In the genomic region with DNA sequence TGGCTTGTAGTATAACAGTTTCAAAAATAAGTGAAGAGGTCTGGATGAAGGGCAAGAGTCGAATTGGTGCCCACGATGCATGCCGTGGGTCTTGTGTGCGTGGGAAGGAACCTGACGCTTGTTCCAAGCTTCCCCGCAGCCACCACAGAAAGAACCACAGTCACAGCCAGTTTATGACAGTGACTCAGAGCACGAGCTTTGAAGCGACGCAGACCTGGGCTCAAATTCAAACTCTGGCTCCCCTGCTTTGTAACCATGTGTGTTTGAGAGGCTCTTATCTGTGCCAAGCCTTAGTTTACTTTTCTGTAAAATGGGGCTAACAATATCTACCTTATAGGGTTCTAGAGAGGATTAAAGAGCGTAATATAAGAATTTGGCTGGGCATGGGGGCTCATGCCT, we compare ENCODE assay signal across 9 cellular contexts.
A peak's percentile ranks its signal among the peaks of the same experiment; 100 is the strongest.
DNase-seq lines count a peak whose midpoint lies in the region; ATAC-seq and TF ChIP-seq lines count a peak whose summit lies in the region.
"Had no signal": no experiment of that assay in that cellular context is flagged by ENCODE, and none has a peak within 500 bp of the region (broad histone marks: within the 10 kb centered on the region; RNA-seq: fewer than 3 reads in every experiment).

No MANE protein-coding gene starts in this region.

- H3K36me3 ChIP-seq in breast epithelium = no peaks in the 10 kb centered on the region
- no peaks in the 10 kb centered on the region for H3K36me3 ChIP-seq in psoas muscle (ENCODE audit: insufficient read depth in 1 of 2, low read depth in 1 of 2)
- H3K36me3 ChIP-seq in upper lobe of right lung = no peaks in the 10 kb centered on the region

- 29 to 51% (median 34%) methylated on average over 10 of the region's 10 CpGs for WGBS in psoas muscle, 3 donors

- no peak overlapping the region for H3K27ac Mint-ChIP-seq in MCF 10A (ENCODE audit: low read depth, unreplicated experiment)
- H3K27ac Mint-ChIP-seq in activated naive CD4-positive, alpha-beta T cell treated with anti-CD3 and anti-CD28 coated beads, Interleukin-2, amount 50 U/mL, for 24 hours = peak overlapping the region; percentile 86

- intact Hi-C loops in MCF 10A (cut with micrococcal nuclease) = no loop called here
- intact Hi-C loops in breast epithelium (cut with DNase I; ENCODE audit: low total_unique reads) = no loop called here
- intact Hi-C loops in psoas muscle (cut with DNase I) = no loop called here
- intact Hi-C loops in upper lobe of right lung (cut with DNase I) = no loop called here

- H3K9me3 Mint-ChIP-seq in MCF 10A (ENCODE audit: unreplicated experiment) = no peaks in the 10 kb centered on the region
- H3K9me3 Mint-ChIP-seq in activated naive CD4-positive, alpha-beta T cell treated with anti-CD3 and anti-CD28 coated beads, Interleukin-2, amount 50 U/mL, for 24 hours = no peaks in the 10 kb centered on the region

- no TSS peak for BruUV-seq in MCF 10A (replicated peaks; lab: Mats Ljungman, UMichigan)

- H3K4me1 Mint-ChIP-seq in MCF 10A (ENCODE audit: insufficient read depth, unreplicated experiment) = peaks cover 23% of the 10 kb centered on the region
- peaks cover 30% of the 10 kb centered on the region for H3K4me1 Mint-ChIP-seq in activated naive CD4-positive, alpha-beta T cell treated with anti-CD3 and anti-CD28 coated beads, Interleukin-2, amount 50 U/mL, for 24 hours

- H3K36me3 Mint-ChIP-seq in MCF 10A (ENCODE audit: insufficient read depth, unreplicated experiment) = peaks cover 6% of the 10 kb centered on the region
- peaks cover 17% of the 10 kb centered on the region for H3K36me3 Mint-ChIP-seq in activated naive CD4-positive, alpha-beta T cell treated with anti-CD3 and anti-CD28 coated beads, Interleukin-2, amount 50 U/mL, for 24 hours

- TF ChIP-seq POLR2A in breast epithelium (IDR thresholded peaks at IDR 0.05) = no peak

- H3K27ac ChIP-seq in breast epithelium (no peak overlapping the region), psoas muscle (peak overlapping the region; percentile 98), upper lobe of right lung (no peak overlapping the region)

- H3K4me3 ChIP-seq in breast epithelium (no peak overlapping the region), psoas muscle (peak overlapping the region; percentile 12), upper lobe of right lung (no peak overlapping the region)

- TF ChIP-seq CTCF in MCF 10A (IDR thresholded peaks at IDR 0.05; ENCODE audit: unreplicated experiment) (no peak), breast epithelium (IDR thresholded peaks at IDR 0.05) (no peak), psoas muscle (IDR thresholded peaks at IDR 0.05) (no peak), upper lobe of right lung (IDR thresholded peaks at IDR 0.05) (no peak)

- no peaks in the 10 kb centered on the region for H3K27me3 ChIP-seq in breast epithelium
- no peaks in the 10 kb centered on the region for H3K27me3 ChIP-seq in psoas muscle (ENCODE audit: insufficient read depth in 3 of 3, low read length in 2 of 3)
- H3K27me3 ChIP-seq in upper lobe of right lung = no peaks in the 10 kb centered on the region

- DNase-seq in MCF 10A (ENCODE audit: unreplicated experiment) = peak; percentile 51
- DNase-seq in breast epithelium (ENCODE audit: low spot score in 2 of 2) = no peak
- peak; percentile 65 to 84 for DNase-seq in psoas muscle
- DNase-seq in upper lobe of right lung = peak; percentile 33
- DNase-seq in cerebellar nuclear complex (lab: John Stamatoyannopoulos, UW) = no peak
- no peak for DNase-seq in H4 (ENCODE audit: low spot score)
- DNase-seq: NCI-H1436 had no signal

- ATAC-seq in psoas muscle (peak; percentile 40 to 50 (median 48)), upper lobe of right lung (no peak), HG02798 (IDR thresholded peaks at IDR 0.05; ENCODE audit: poor library complexity, unreplicated experiment) (no peak)

- peaks cover 0 to 6% of the 10 kb centered on the region in 2 donors for H3K4me1 ChIP-seq in breast epithelium
- H3K4me1 ChIP-seq in psoas muscle = peaks cover 56% of the 10 kb centered on the region
- no peaks in the 10 kb centered on the region for H3K4me1 ChIP-seq in upper lobe of right lung

- no peaks in the 10 kb centered on the region for H3K27me3 Mint-ChIP-seq in MCF 10A (ENCODE audit: insufficient read depth, unreplicated experiment)
- H3K27me3 Mint-ChIP-seq in activated naive CD4-positive, alpha-beta T cell treated with anti-CD3 and anti-CD28 coated beads, Interleukin-2, amount 50 U/mL, for 24 hours = no peaks in the 10 kb centered on the region

- H3K4me3 Mint-ChIP-seq in MCF 10A (ENCODE audit: unreplicated experiment) = no peak overlapping the region
- H3K4me3 Mint-ChIP-seq in activated naive CD4-positive, alpha-beta T cell treated with anti-CD3 and anti-CD28 coated beads, Interleukin-2, amount 50 U/mL, for 24 hours = peak overlapping the region; percentile 56

- CTCF ChIA-PET in MCF 10A (lab: Yijun Ruan, JAX) = interaction anchor here (0.8 kb wide), 1 partner anchor 27 kb away, joined by 5 read pairs; no protein-coding TSS in a partner anchor

- H3K9me3 ChIP-seq in breast epithelium (no peaks in the 10 kb centered on the region), psoas muscle (no peaks in the 10 kb centered on the region), upper lobe of right lung (no peaks in the 10 kb centered on the region)

- POLR2A ChIA-PET in MCF 10A (lab: Yijun Ruan, JAX) = interaction anchor here (1.5 kb wide), 1 partner anchor 11 kb away, joined by 4 read pairs; no protein-coding TSS in a partner anchor

Comparison
In these comparisons a context has a peak if more than half of its experiments do, and no peak if none do; other contexts are left out.
1. DNase-seq: peak in MCF 10A (single experiment), psoas muscle (2 of 2) and upper lobe of right lung (single experiment); none in breast epithelium (0 of 2), cerebellar nuclear complex (0 of 2) and H4 (single experiment).
2. ATAC-seq: peak in psoas muscle (4 of 4); none in upper lobe of right lung (single experiment) and HG02798 (single experiment).